In the genomic region with DNA sequence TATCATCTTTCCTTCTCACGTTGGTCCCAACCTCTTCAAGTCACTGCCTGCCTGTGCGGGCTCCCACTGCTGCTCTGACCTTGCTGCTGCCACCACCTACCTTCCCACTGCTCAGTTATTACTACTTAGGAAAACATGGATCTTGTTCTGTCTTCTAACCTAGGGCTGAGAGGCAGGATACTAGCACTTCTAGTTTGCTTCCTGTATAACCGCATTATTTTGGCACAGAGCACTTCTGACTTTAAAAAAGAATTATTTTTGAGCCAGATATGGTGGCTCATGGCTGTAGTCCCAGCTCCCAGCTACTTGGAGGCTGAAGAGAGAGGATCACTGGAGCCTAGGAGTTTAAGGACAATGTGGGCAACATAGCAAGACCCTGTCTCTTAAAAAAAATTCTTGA, we compare ENCODE assay signal across 28 cellular contexts.
"Had no signal": no experiment of that assay in that cellular context is flagged by ENCODE, and none has a peak within 500 bp of the region (broad histone marks: within the 10 kb centered on the region; RNA-seq: fewer than 3 reads in every experiment).

No MANE protein-coding gene starts in this region.

- H3K36me3 Mint-ChIP-seq: memory B cell; naive B cell; stimulated activated memory B cell treated with anti-CD40 and anti-IgM and Interleukin-4, amounts not matched to agents 10 μg/mL and 1 μg/mL and 100 μg/mL, for 72 hours had no signal

- H3K9me3 ChIP-seq: esophagus muscularis mucosa, lower lobe of right lung, mucosa of descending colon, prostate gland, right atrium auricular region, spleen, testis, tibial artery had no signal

- H3K27me3 ChIP-seq: esophagus muscularis mucosa, neural progenitor cell, right atrium auricular region, testis, tibial artery had no signal

- H3K4me1 Mint-ChIP-seq: endodermal cell; memory B cell; mesothelial cell of epicardium; nephron; stimulated activated memory B cell treated with anti-CD40 and anti-IgM and Interleukin-4, amounts not matched to agents 10 μg/mL and 1 μg/mL and 100 μg/mL, for 72 hours had no signal

- DNase-seq: effector CD8-positive, alpha-beta T cell; endodermal cell; hypothalamus; immature natural killer cell; islet precursor cell; kidney glomerular epithelial cell; left colon; left ventricle myocardium inferior; lower lobe of right lung; mucosa of descending colon; naive B cell; nucleus accumbens; spleen; stimulated activated CD4-positive, alpha-beta T cell treated with anti-CD3 and anti-CD28 coated beads, Interleukin-4, amount 100 ng/mL, for 4 hours; stimulated activated naive CD8-positive, alpha-beta T cell treated with anti-CD3 and anti-CD28 coated beads, Interleukin-15, Interleukin-2, amounts not matched to agents 100 U/mL and 50 U/mL, for 24 hours; substantia nigra; testis; tibial artery had no signal

- H3K27ac Mint-ChIP-seq: endodermal cell; immature natural killer cell; memory B cell; mesothelial cell of epicardium; naive B cell; nephron; neural progenitor cell; stimulated activated memory B cell treated with anti-CD40 and anti-IgM and Interleukin-4, amounts not matched to agents 10 μg/mL and 1 μg/mL and 100 μg/mL, for 72 hours; type B pancreatic cell had no signal

- H3K27ac ChIP-seq: esophagus muscularis mucosa, left ventricle myocardium inferior, lower lobe of right lung, neural progenitor cell, prostate gland, right atrium auricular region, skin epidermis, spleen, tibial artery had no signal

- H3K9me3 Mint-ChIP-seq: immature natural killer cell; stimulated activated memory B cell treated with anti-CD40 and anti-IgM and Interleukin-4, amounts not matched to agents 10 μg/mL and 1 μg/mL and 100 μg/mL, for 72 hours had no signal

- ATAC-seq: left colon; lower lobe of right lung; mucosa of descending colon; stimulated activated memory B cell treated with anti-CD40 and anti-IgM and Interleukin-4, amounts not matched to agents 10 μg/mL and 1 μg/mL and 100 μg/mL, for 72 hours; stimulated activated naive CD8-positive, alpha-beta T cell treated with anti-CD3 and anti-CD28 coated beads, Interleukin-15, Interleukin-2, amounts not matched to agents 100 U/mL and 50 U/mL, for 24 hours had no signal

- H3K4me1 ChIP-seq: neural progenitor cell, prostate gland had no signal

- H3K4me3 ChIP-seq: esophagus muscularis mucosa, left ventricle myocardium inferior, lower lobe of right lung, mucosa of descending colon, neural progenitor cell, prostate gland, right atrium auricular region, skin epidermis, spleen, testis, tibial artery had no signal

- H3K27me3 Mint-ChIP-seq: type B pancreatic cell had no signal

- H3K4me3 Mint-ChIP-seq: endodermal cell; immature natural killer cell; memory B cell; mesothelial cell of epicardium; naive B cell; nephron; neural progenitor cell; stimulated activated memory B cell treated with anti-CD40 and anti-IgM and Interleukin-4, amounts not matched to agents 10 μg/mL and 1 μg/mL and 100 μg/mL, for 72 hours; type B pancreatic cell had no signal

- H3K36me3 ChIP-seq: left ventricle myocardium inferior, neural progenitor cell, prostate gland, right atrium auricular region had no signal
